Comparison of ENCODE assay signal across 8 cellular contexts in the genomic region with DNA sequence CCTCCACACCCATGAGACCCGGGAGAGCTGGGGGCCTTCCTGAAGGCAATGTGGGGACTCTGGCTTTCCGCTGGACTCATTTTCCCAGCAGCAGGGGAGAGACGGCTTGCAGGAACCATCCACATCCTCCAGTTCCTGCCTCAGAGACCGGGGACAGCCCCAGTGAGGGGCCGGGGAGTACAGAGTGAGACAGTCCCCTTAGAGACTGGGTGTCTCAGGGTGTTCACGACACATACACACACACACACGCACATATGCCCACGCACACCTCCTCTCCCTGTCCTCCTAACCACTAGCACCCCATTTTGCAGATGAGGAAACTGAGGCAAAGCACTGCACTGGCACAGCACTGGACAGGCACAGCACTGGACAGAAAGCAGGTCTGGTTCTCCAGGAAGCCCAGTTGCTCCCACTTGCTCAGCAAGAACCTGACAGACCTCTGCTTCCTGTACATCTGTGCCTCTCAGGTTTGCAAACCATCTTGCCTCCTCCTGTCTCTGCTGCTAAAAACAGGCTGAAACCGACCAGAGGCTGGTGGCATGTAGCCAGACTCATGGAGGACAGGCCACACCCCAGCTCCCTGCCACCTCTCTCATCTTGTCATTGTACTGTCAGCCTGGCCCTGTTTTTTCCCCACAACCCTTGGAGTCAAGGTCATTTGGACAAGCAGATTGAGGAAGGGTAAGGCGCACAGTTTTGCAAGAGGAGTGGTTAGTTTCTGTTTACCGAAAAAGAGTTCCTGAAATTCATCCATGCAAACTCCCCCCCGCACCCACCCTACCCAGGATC. TPM values are rescaled to one million over a fixed set of nuclear protein-coding genes. Genes with fewer than 3 reads are reported as not detected.
DNase-seq lines count a peak whose midpoint lies in the region; ATAC-seq, FAIRE-seq and TF ChIP-seq lines count a peak whose summit lies in the region.

No MANE protein-coding gene starts in this region.

- H3K4me1 ChIP-seq in H1 (replicated peaks in 1 of 4; ENCODE audit: control insufficient read depth in 3 of 4, insufficient read depth in 4 of 4, low read length in 3 of 4): peaks cover 0 to 4% (median 0%) of the 10 kb centered on the region in 4 experiments; a peak in 1 of 7 replicates
- H3K4me1 ChIP-seq in parathyroid adenoma: peaks cover 14% of the 10 kb centered on the region

- 78% methylated on average over 10 of the region's 12 CpGs; no CpG with 5 or more reads in 1 of the 2 experiments for WGBS in H1 (ENCODE audit: extremely low coverage in 1 of 2, insufficient coverage in 1 of 2, insufficient read length in 1 of 2, insufficient replicate concordance in 2 of 2, low coverage in 1 of 2, low lambda C conversion rate in 2 of 2, missing lambda C conversion rate in 1 of 2), 2 experiments

- H3K4me3 ChIP-seq in H1 (ENCODE audit: extremely low read depth in 1 of 4, insufficient read depth in 2 of 4, low read depth in 3 of 4, low read length in 4 of 4) (no peak overlapping the region), parathyroid adenoma (ENCODE audit: low read depth, low read length) (no peak overlapping the region)

- no peaks in the 10 kb centered on the region for H4K20me1 ChIP-seq in H1 (replicated peaks in 1 of 2; ENCODE audit: control insufficient read depth in 1 of 2, insufficient read depth in 2 of 2, low read length in 2 of 2)

- H3K18ac ChIP-seq in H1 (ENCODE audit: extremely low read depth, low read length): no peak overlapping the region

- no peak for TF ChIP-seq EP300 in H1 (IDR thresholded peaks at IDR 0.05; ENCODE audit: borderline replicate concordance in 1 of 2, low read depth in 2 of 2, low read length in 2 of 2)

- no peak for FAIRE-seq in H1 (lab: Jason Lieb, UNC)

- no peaks in the 10 kb centered on the region for H3K79me1 ChIP-seq in H1 (ENCODE audit: low read depth, low read length)

- H3K27ac Mint-ChIP-seq in chondrocyte (ENCODE audit: unreplicated experiment): no peak overlapping the region

- TF ChIP-seq CTCF in H1 (IDR thresholded peaks at IDR 0.05; ENCODE audit: control extremely low read depth in 1 of 3, insufficient read depth in 1 of 3, low read depth in 1 of 3, low read length in 3 of 3): no peak
- no peak for TF ChIP-seq CTCF in parathyroid adenoma (IDR thresholded peaks at IDR 0.05)
- no peak for TF ChIP-seq CTCF in chondrocyte (IDR thresholded peaks at IDR 0.05)

- H3K23ac ChIP-seq in H1 (ENCODE audit: insufficient read length): no peak overlapping the region

- H3K36me3 Mint-ChIP-seq in chondrocyte (ENCODE audit: low read depth): no peaks in the 10 kb centered on the region

- DNase-seq in GF-D8 (lab: John Stamatoyannopoulos, UW): peak; percentile 80
- peak; percentile 20 for DNase-seq in LHCN-M2 (ENCODE audit: low read depth)
- DNase-seq in activated CD4-positive, alpha-beta T cell treated with anti-CD3 and anti-CD28 coated beads for 24 hours (ENCODE audit: low read depth in 2 of 2): peak; percentile 45
- DNase-seq in H1 (ENCODE audit: low read depth in 1 of 2, low spot score in 2 of 2): no peak
- DNase-seq in D341Med (ENCODE audit: low spot score): no peak
- no peak for DNase-seq in chondrocyte (ENCODE audit: low spot score)

- CTCF ChIA-PET in H1 (lab: Charles Lee; ENCODE audit: partially characterized antibody): interaction anchor here (0.6 to 6.2 kb wide), 12 partner anchors 9 to 501 kb away, joined by 3 to 42 read pairs (median 4); partner anchors contain the start of gene VSIR

- no peak overlapping the region for H4K5ac ChIP-seq in H1 (ENCODE audit: insufficient read length, low read depth, low read length)

- no peak overlapping the region for H2BK120ac ChIP-seq in H1 (replicated peaks; ENCODE audit: low read depth, low read length)

- peaks cover 4% of the 10 kb centered on the region for H3K27me3 Mint-ChIP-seq in chondrocyte (ENCODE audit: low read depth)

- H3K9me3 Mint-ChIP-seq in chondrocyte (ENCODE audit: low read depth): no peaks in the 10 kb centered on the region

- H4K8ac ChIP-seq in H1 (ENCODE audit: extremely low read depth, insufficient read depth, low read length): no peak overlapping the region

- H3K4me2 ChIP-seq in H1 (ENCODE audit: insufficient read depth in 1 of 2, low read depth in 2 of 2, low read length in 2 of 2): no peak overlapping the region
- no peak overlapping the region for H3K4me2 ChIP-seq in parathyroid adenoma (ENCODE audit: low read length)

- H3K36me3 ChIP-seq in H1 (ENCODE audit: control insufficient read depth in 2 of 4, insufficient read depth in 4 of 4, low read length in 3 of 4): no peaks in the 10 kb centered on the region
- no peaks in the 10 kb centered on the region for H3K36me3 ChIP-seq in parathyroid adenoma (ENCODE audit: control insufficient read depth, insufficient read depth, low read length)

- no peak for TF ChIP-seq RAD21 in H1 (IDR thresholded peaks at IDR 0.05 in 1 of 2, conservative IDR thresholded peaks at IDR 0.05 in 1 of 2; ENCODE audit: low read depth in 2 of 2, low read length in 2 of 2)

- H3K27ac ChIP-seq in H1 (ENCODE audit: low read depth, low read length): no peak overlapping the region
- peak overlapping the region; percentile 39 for H3K27ac ChIP-seq in parathyroid adenoma

- no peaks in the 10 kb centered on the region for H3K23me2 ChIP-seq in H1 (ENCODE audit: low read depth, low read length)

- H2BK5ac ChIP-seq in H1 (ENCODE audit: low read depth, low read length): no peak overlapping the region

- H3K4me3 Mint-ChIP-seq in chondrocyte (ENCODE audit: unreplicated experiment): no peak overlapping the region

- POLR2A ChIA-PET in H1 (lab: Charles Lee; ENCODE audit: partially characterized antibody): no interaction called here

- H2BK15ac ChIP-seq in H1 (ENCODE audit: low read length): 0 out of 2 replicates have a peak overlapping the region, but pooled peaks have one; percentile 23

- H2AFZ ChIP-seq in H1 (ENCODE audit: low read length) (no peak overlapping the region), parathyroid adenoma (peak overlapping the region; percentile 45)

- no peak overlapping the region for H2AK5ac ChIP-seq in H1 (ENCODE audit: low read depth, low read length)

- H3K27me3 ChIP-seq in H1 (replicated peaks in 1 of 4; ENCODE audit: control insufficient read depth in 3 of 4, extremely low read depth in 1 of 4, insufficient read depth in 3 of 4, low read length in 3 of 4): no peaks in the 10 kb centered on the region
- no peaks in the 10 kb centered on the region for H3K27me3 ChIP-seq in parathyroid adenoma (ENCODE audit: control insufficient read depth, insufficient read depth, low read length)

- H2BK20ac ChIP-seq in H1 (ENCODE audit: low read length): no peak overlapping the region

- H3K4ac ChIP-seq in H1 (replicated peaks; ENCODE audit: insufficient read length, low read depth, low read length): no peak overlapping the region

- no peak overlapping the region for H2BK12ac ChIP-seq in H1 (ENCODE audit: low read depth, low read length)

- no peak overlapping the region for H3K56ac ChIP-seq in H1 (replicated peaks; ENCODE audit: insufficient read length, low read depth, low read length)

- no peak for TF ChIP-seq POLR2A in H1 (IDR thresholded peaks at IDR 0.05; ENCODE audit: control extremely low read depth in 1 of 2, low read depth in 2 of 2, low read length in 2 of 2)

- no peak overlapping the region for H4K91ac ChIP-seq in H1 (replicated peaks; ENCODE audit: insufficient read length, low read length)

- H3K9ac ChIP-seq in H1 (replicated peaks in 1 of 4; ENCODE audit: extremely low read depth in 1 of 4, low read depth in 3 of 4, low read length in 3 of 4) (no peak overlapping the region), parathyroid adenoma (no peak overlapping the region)

- peak; percentile 58 for ATAC-seq in GM21576 (IDR thresholded peaks at IDR 0.05; ENCODE audit: unreplicated experiment)

- H3K9me3 ChIP-seq in H1 (ENCODE audit: insufficient read depth in 2 of 2, low read depth in 1 of 2, low read length in 1 of 2) (no peaks in the 10 kb centered on the region), parathyroid adenoma (ENCODE audit: control insufficient read depth, low read length) (no peaks in the 10 kb centered on the region)

- H3K14ac ChIP-seq in H1 (ENCODE audit: insufficient read length): no peak overlapping the region

- peaks cover 4% of the 10 kb centered on the region for H3K4me1 Mint-ChIP-seq in chondrocyte (ENCODE audit: low read depth)

- H3K79me2 ChIP-seq in H1 (ENCODE audit: control insufficient read depth in 1 of 2, insufficient read depth in 2 of 2, low read length in 2 of 2) (no peaks in the 10 kb centered on the region), parathyroid adenoma (no peaks in the 10 kb centered on the region)

TF ChIP-seq in H1, 55 proteins besides CTCF, POLR2A, EP300 and RAD21 (continues in another document):
- TF ChIP-seq E2F6 (IDR thresholded peaks at IDR 0.05) (no peak), BRCA1 (IDR thresholded peaks at IDR 0.05; ENCODE audit: low read depth, low read length) (no peak)

RNA-seq across cellular contexts. Expression of gene C10orf105, which starts 8.0 kb away (rescaled TPM):
- total RNA-seq in LHCN-M2 (2014; rRNA removed) (not detected in 2 replicates), chondrocyte (not detected in 3 replicates)
- polyA plus RNA-seq in LHCN-M2 (2012): not detected
- total RNA-seq in H1 (2021; fragmentation: NEBNext Ultra II Directional; extraction: Animal tissue kit (Norgen Biotek cat#: 25700)): 0.48 and 0.73 TPM in 2 replicates
- 0.71 and 1.4 TPM in 2 replicates for polyA plus RNA-seq in H1 (2011; rRNA removed)
- polyA plus RNA-seq in H1 (2011; cell fraction: cytosol; rRNA removed): 0.93 TPM
- 1.3 TPM for polyA plus RNA-seq in H1 (2011; cell fraction: nucleus; rRNA removed)
- polyA plus RNA-seq in H1 (2012, experiment 1 of 2): 0.64 to 1.1 TPM (median 0.87 TPM) in 4 replicates
- polyA plus RNA-seq in H1 (2012, experiment 2 of 2): 0.84 TPM
- polyA plus RNA-seq in H1 (2013, experiment 1 of 2): 0.51 TPM
- polyA plus RNA-seq in H1 (2013, experiment 2 of 2): 0.61 TPM
- polyA minus RNA-seq in H1 (2011; rRNA and poly(A)+ RNA removed): 0.76 and 1.7 TPM in 2 replicates
- polyA minus RNA-seq in H1 (2011; cell fraction: cytosol; rRNA and poly(A)+ RNA removed): 0.51 TPM
- polyA minus RNA-seq in H1 (2011; cell fraction: nucleus; rRNA and poly(A)+ RNA removed): 1.4 TPM

RNA-seq across cellular contexts. Expression of gene VSIR, which starts 45.7 kb away (rescaled TPM):
- total RNA-seq in LHCN-M2 (2014; rRNA removed) (3.5 and 18.6 TPM in 2 replicates), chondrocyte (0.49 to 1.3 TPM in 2 of 3 replicates, not detected in the other)
- 36.4 TPM for polyA plus RNA-seq in LHCN-M2 (2012)
- total RNA-seq in H1 (2021; fragmentation: NEBNext Ultra II Directional; extraction: Animal tissue kit (Norgen Biotek cat#: 25700)): not detected in 2 replicates
- 0.33 and 0.75 TPM in 2 replicates for polyA plus RNA-seq in H1 (2011; rRNA removed)
- polyA plus RNA-seq in H1 (2011; cell fraction: cytosol; rRNA removed): 0.06 TPM
- 0.56 TPM for polyA plus RNA-seq in H1 (2011; cell fraction: nucleus; rRNA removed)
- 0.08 to 0.32 TPM (median 0.29 TPM) in 3 of 4 replicates, not detected in the other for polyA plus RNA-seq in H1 (2012, experiment 1 of 2)
- polyA plus RNA-seq in H1 (2012, experiment 2 of 2): 0.22 TPM
- 0.34 TPM for polyA plus RNA-seq in H1 (2013, experiment 1 of 2)
- polyA plus RNA-seq in H1 (2013, experiment 2 of 2): 0.42 TPM
- polyA minus RNA-seq in H1 (2011; rRNA and poly(A)+ RNA removed): 0.17 and 0.35 TPM in 2 replicates
- polyA minus RNA-seq in H1 (2011; cell fraction: cytosol; rRNA and poly(A)+ RNA removed): 1.0 TPM
- 0.90 TPM for polyA minus RNA-seq in H1 (2011; cell fraction: nucleus; rRNA and poly(A)+ RNA removed)

Comparison
In these comparisons a context has a peak if more than half of its experiments do, and no peak if none do; other contexts are left out.
1. DNase-seq: peak in GF-D8 (single experiment), LHCN-M2 (single experiment) and activated CD4-positive, alpha-beta T cell treated with anti-CD3 and anti-CD28 coated beads for 24 hours (2 of 2); none in H1 (0 of 2), D341Med (single experiment) and chondrocyte (single experiment).